8 cellular contexts compared by ENCODE assay signal in the genomic region with DNA sequence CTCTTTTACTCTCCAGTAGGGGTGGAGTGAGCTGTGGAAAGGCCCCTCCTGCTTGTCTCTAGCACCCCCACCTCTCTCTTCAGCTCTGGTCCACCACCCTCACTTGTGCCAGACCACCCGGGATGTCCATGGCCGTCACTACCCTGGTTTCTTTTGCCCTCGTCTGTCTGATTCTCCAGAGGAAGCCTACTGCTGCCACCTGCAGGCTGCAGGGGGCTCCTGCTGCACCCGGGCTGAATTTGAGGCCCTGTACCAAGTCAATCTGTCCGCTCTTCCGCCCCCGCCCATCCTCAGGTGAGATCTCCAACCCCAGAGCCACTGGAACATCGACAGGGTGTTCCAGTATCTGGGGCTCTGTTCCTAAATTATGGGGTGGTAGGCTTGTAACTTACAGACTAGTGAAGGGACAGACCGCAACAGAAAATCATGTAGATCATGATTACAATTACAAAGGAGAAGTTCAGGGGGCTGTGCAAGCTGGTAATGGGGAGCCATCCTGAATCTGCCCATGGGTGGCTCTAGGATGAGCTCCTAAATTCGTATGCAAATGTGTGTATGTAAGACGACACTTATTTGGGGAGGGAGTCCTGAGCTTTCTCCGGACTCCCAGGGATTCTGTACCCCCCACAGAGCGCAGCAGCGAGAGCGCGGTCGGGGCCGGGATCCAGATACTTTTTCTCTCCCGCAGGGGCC. TPM values are rescaled to one million over a fixed set of nuclear protein-coding genes. Genes with fewer than 3 reads are reported as not detected.
DNase-seq lines count a peak whose midpoint lies in the region; ATAC-seq, FAIRE-seq and TF ChIP-seq lines count a peak whose summit lies in the region.

No MANE protein-coding gene starts in this region.

- peak overlapping the region; percentile 85 for H3K4me2 ChIP-seq in DOHH2 (ENCODE audit: low read length)

- H3K4me1 Mint-ChIP-seq in HFFc6 (ENCODE audit: low read depth), result peaks cover 53% of the 10 kb centered on the region
- peaks cover 39% of the 10 kb centered on the region for H3K4me1 Mint-ChIP-seq in activated naive CD8-positive, alpha-beta T cell (ENCODE audit: low read depth)

- H3K27me3 ChIP-seq in DOHH2 (ENCODE audit: control insufficient read depth, low read length), result no peaks in the 10 kb centered on the region
- H3K27me3 ChIP-seq in pancreas, result no peaks in the 10 kb centered on the region
- no peaks in the 10 kb centered on the region for H3K27me3 ChIP-seq in thymus (ENCODE audit: control insufficient read depth, insufficient read depth)

- H4K20me1 ChIP-seq in DOHH2 (ENCODE audit: control insufficient read depth, insufficient read depth, low read depth, low read length), result 0 out of 2 replicates have a peak, but pooled peaks cover 5% of the 10 kb centered on the region

- peaks cover 45% of the 10 kb centered on the region for H3K36me3 ChIP-seq in DOHH2 (ENCODE audit: control insufficient read depth, low read length)
- peaks cover 0 to 15% (median 5%) of the 10 kb centered on the region in 3 donors for H3K36me3 ChIP-seq in pancreas
- H3K36me3 ChIP-seq in thymus (ENCODE audit: control insufficient read depth, insufficient read depth), result peaks cover 8% of the 10 kb centered on the region

- no peak for FAIRE-seq in pancreas (lab: Jason Lieb, UNC)

- no peaks in the 10 kb centered on the region for H3K9me3 Mint-ChIP-seq in HFFc6
- H3K9me3 Mint-ChIP-seq in activated naive CD8-positive, alpha-beta T cell (ENCODE audit: low read depth), result no peaks in the 10 kb centered on the region

- peak overlapping the region; percentile 22 for H3K27ac ChIP-seq in DOHH2 (ENCODE audit: low read depth, low read length)
- peak overlapping the region; percentile 36 to 71 (median 57) for H3K27ac ChIP-seq in pancreas
- H3K27ac ChIP-seq in thymus (ENCODE audit: low read depth), result peak overlapping the region; percentile 88

- peaks cover 13% of the 10 kb centered on the region for H3F3A ChIP-seq in DOHH2 (ENCODE audit: control insufficient read depth, insufficient read depth)

- peak overlapping the region; percentile 90 for H3K4me3 ChIP-seq in DOHH2 (ENCODE audit: low read length)
- H3K4me3 ChIP-seq in pancreas, result peak overlapping the region; percentile 57 to 79 (median 61)
- H3K4me3 ChIP-seq in thymus (ENCODE audit: low read length), result peak overlapping the region; percentile 74

- ATAC-seq in Right ventricle myocardium inferior, result peak; percentile 56
- ATAC-seq in pancreas, result peak; percentile 49 to 61 (median 58)

- peaks cover 11% of the 10 kb centered on the region for H3K36me3 Mint-ChIP-seq in HFFc6 (ENCODE audit: low read depth)
- H3K36me3 Mint-ChIP-seq in activated naive CD8-positive, alpha-beta T cell, result peaks cover 3% of the 10 kb centered on the region

- WGBS in pancreas, 2 donors, result 1% methylated on average over 19 of the region's 19 CpGs
- 2% methylated on average over 19 of the region's 19 CpGs for WGBS in thymus

- TF ChIP-seq CTCF in DOHH2 (IDR thresholded peaks at IDR 0.05; ENCODE audit: low read depth, low read length, poor library complexity, severe bottlenecking) (peak; percentile 97), HFFc6 (IDR thresholded peaks at IDR 0.05) (peak; percentile 85), pancreas (IDR thresholded peaks at IDR 0.05) (peak; percentile 78 to 88 (median 86))

- peak overlapping the region; percentile 63 for H3K27ac Mint-ChIP-seq in HFFc6
- peak overlapping the region; percentile 91 for H3K27ac Mint-ChIP-seq in activated naive CD8-positive, alpha-beta T cell

- DNase-seq in HFFc6 (peak; percentile 72), NCI-H1105 (lab: John Stamatoyannopoulos, UW) (peak; percentile 66), SKM-1 (lab: John Stamatoyannopoulos, UW; ENCODE audit: unreplicated experiment) (peak; percentile 61), Right ventricle myocardium inferior (ENCODE audit: missing footprints) (peak; percentile 91), pancreas (peak; percentile 81 to 92 (median 90))

- peak overlapping the region; percentile 92 for H3K4me3 Mint-ChIP-seq in HFFc6
- H3K4me3 Mint-ChIP-seq in activated naive CD8-positive, alpha-beta T cell, result peak overlapping the region; percentile 91

- peaks cover 40% of the 10 kb centered on the region for H3K79me2 ChIP-seq in DOHH2 (ENCODE audit: control insufficient read depth, low read length)

- no peaks in the 10 kb centered on the region for H3K9me3 ChIP-seq in DOHH2 (ENCODE audit: control insufficient read depth, insufficient read depth, low read length)
- H3K9me3 ChIP-seq in pancreas, result no peaks in the 10 kb centered on the region
- no peaks in the 10 kb centered on the region for H3K9me3 ChIP-seq in thymus (ENCODE audit: control insufficient read depth)

- no peaks in the 10 kb centered on the region for H3K9me2 ChIP-seq in DOHH2 (replicated peaks; ENCODE audit: control insufficient read depth, low read length)

- intact Hi-C loops in Right ventricle myocardium inferior (cut with DNase I) (loop anchor here (2.0 to 10.0 kb wide), 4 partner anchors 47 to 1040 kb away; a partner anchor contains a TSS), pancreas (cut with DNase I) (no loop called here)

- H3K4me1 ChIP-seq in DOHH2 (ENCODE audit: control insufficient read depth, low read length), result peaks cover 54% of the 10 kb centered on the region
- peaks cover 0 to 24% (median 14%) of the 10 kb centered on the region in 3 donors for H3K4me1 ChIP-seq in pancreas
- peaks cover 29% of the 10 kb centered on the region for H3K4me1 ChIP-seq in thymus (ENCODE audit: control insufficient read depth, insufficient read depth, low read length)

- peaks cover 2% of the 10 kb centered on the region; the same call in 1 of the 2 replicates for H3K27me3 Mint-ChIP-seq in HFFc6 (ENCODE audit: insufficient read depth)
- H3K27me3 Mint-ChIP-seq in activated naive CD8-positive, alpha-beta T cell, result no peaks in the 10 kb centered on the region

RNA-seq across cellular contexts. Expression of a gene that starts 0.7 kb away (rescaled TPM):
- total RNA-seq in HFFc6 (2021; fragmentation: NEBNext Ultra II Directional; extraction: Animal tissue kit (Norgen Biotek cat#: 25700)), result 10 to 100 TPM; 65.3 to 77.5 (median 72.1) TPM
- 25.8 TPM for total RNA-seq in Right ventricle myocardium inferior
- 10 to 100 TPM; 29.2 to 50.7 (median 32.2) TPM for total RNA-seq in pancreas
- polyA plus RNA-seq in pancreas, result 10 to 100 TPM; 50.0 to 51.3 TPM
- polyA plus RNA-seq in thymus, result 38.9 TPM

RNA-seq across cellular contexts. Expression of a gene that starts 2.1 kb away (rescaled TPM):
- total RNA-seq in HFFc6 (2021; fragmentation: NEBNext Ultra II Directional; extraction: Animal tissue kit (Norgen Biotek cat#: 25700)), result 10 to 100 TPM; 11.2 to 15.7 (median 13.5) TPM
- total RNA-seq in Right ventricle myocardium inferior, result 18.9 TPM
- total RNA-seq in pancreas, result 10 to 100 TPM; 10.3 to 17.6 (median 13.3) TPM
- 10 to 100 TPM; 16.6 to 20.9 TPM for polyA plus RNA-seq in pancreas
- 25.4 TPM for polyA plus RNA-seq in thymus

RNA-seq across cellular contexts. Expression of a gene that starts 20.3 kb away (rescaled TPM):
- total RNA-seq in HFFc6 (2021; fragmentation: NEBNext Ultra II Directional; extraction: Animal tissue kit (Norgen Biotek cat#: 25700)), result 10 to 100 TPM; 13.7 to 16.4 (median 14.2) TPM
- total RNA-seq in Right ventricle myocardium inferior (9.0 TPM), pancreas (10 to 100 TPM in 1 of 6 donors, 1 to 10 TPM in 5; 6.6 to 12.2 (median 7.8) TPM)
- polyA plus RNA-seq in pancreas (10 to 100 TPM in 1 of 2 donors, 1 to 10 TPM in 1; 9.0 to 11.9 TPM), thymus (5.0 TPM)

RNA-seq across cellular contexts. Expression of a gene that starts 31.3 kb away (rescaled TPM):
- 10 to 100 TPM; 15.8 to 26.9 (median 23.4) TPM for total RNA-seq in HFFc6 (2021; fragmentation: NEBNext Ultra II Directional; extraction: Animal tissue kit (Norgen Biotek cat#: 25700))
- 133 TPM for total RNA-seq in Right ventricle myocardium inferior
- 10 to 100 TPM; 56.6 to 88.2 (median 67.7) TPM for total RNA-seq in pancreas
- 100 to 1,000 TPM in 1 of 2 donors, 10 to 100 TPM in 1; 57.2 to 118 TPM for polyA plus RNA-seq in pancreas
- 46.5 TPM for polyA plus RNA-seq in thymus

RNA-seq across cellular contexts. Expression of a gene that starts 50.1 kb away (rescaled TPM):
- 1 to 10 TPM in 4 of 6 experiments, under 1 TPM in 2; 0.41 to 1.4 (median 1.1) TPM for total RNA-seq in HFFc6 (2021; fragmentation: NEBNext Ultra II Directional; extraction: Animal tissue kit (Norgen Biotek cat#: 25700))
- total RNA-seq in Right ventricle myocardium inferior (19.3 TPM), pancreas (10 to 100 TPM in 1 of 6 donors, 1 to 10 TPM in 5; 3.9 to 23.0 (median 8.6) TPM)
- polyA plus RNA-seq in pancreas (10 to 100 TPM; 24.4 to 26.5 TPM), thymus (19.4 TPM)

Comparison
In these comparisons a context has a peak if more than half of its experiments do, and no peak if none do; other contexts are left out.
1. Peak in every context shown above with its lines: DNase-seq, ATAC-seq, H3K4me3 ChIP-seq and H3K27ac ChIP-seq.
2. H3K27ac ChIP-seq: peak in every context shown above with its lines; median percentile 88 in thymus; 57 in pancreas; 22 in DOHH2.